9 cellular contexts compared by ENCODE assay signal in genomic region chr11:118909619-118910308, GRCh38. TPM values are rescaled to one million over a fixed set of nuclear protein-coding genes. Genes with fewer than 3 reads are reported as not detected.
DNase-seq lines count a peak whose midpoint lies in the region; ATAC-seq and TF ChIP-seq lines count a peak whose summit lies in the region.
"Had no signal": no experiment of that assay in that cellular context is flagged by ENCODE, and none has a peak within 500 bp of the region (broad histone marks: within the 10 kb centered on the region; RNA-seq: fewer than 3 reads in every experiment).

No MANE protein-coding gene starts in this region.

- CTCF ChIA-PET in mammary epithelial cell (lab: Charles Lee; ENCODE audit: low non-redundant PET) = interaction anchor here (0.7 to 0.9 kb wide), 2 partner anchors 20 to 119 kb away, joined by 3 to 7 read pairs; partner anchors contain the start of gene DDX6

- no peaks in the 10 kb centered on the region for H3K36me3 Mint-ChIP-seq in IgD-negative memory B cell

- no peak overlapping the region for H3K4me3 Mint-ChIP-seq in IgD-negative memory B cell

- H3K9me3 ChIP-seq in mammary epithelial cell (replicated peaks; ENCODE audit: insufficient read depth, low read length) (no peaks in the 10 kb centered on the region), suprapubic skin (no peaks in the 10 kb centered on the region)

- H3K9me3 Mint-ChIP-seq in IgD-negative memory B cell = no peaks in the 10 kb centered on the region

- no peaks in the 10 kb centered on the region for H3K27me3 Mint-ChIP-seq in IgD-negative memory B cell

- TF ChIP-seq CTCF in mammary epithelial cell (conservative IDR thresholded peaks at IDR 0.05 in 1 of 2, IDR thresholded peaks at IDR 0.05 in 1 of 2; ENCODE audit: extremely low read depth in 1 of 2, insufficient read depth in 1 of 2, low read depth in 1 of 2, low read length in 2 of 2) (no peak), suprapubic skin (IDR thresholded peaks at IDR 0.05) (no peak)

- H3K4me3 ChIP-seq in mammary epithelial cell (replicated peaks in 1 of 3; ENCODE audit: insufficient read depth in 1 of 3, low read depth in 2 of 3, low read length in 3 of 3) (peak overlapping the region; percentile 10 to 44 (median 33)), suprapubic skin (peak overlapping the region; percentile 38)

- BruUV-seq in mammary epithelial cell (replicated peaks; lab: Mats Ljungman, UMichigan) = TSS peak; percentile 29

- H3K36me3 ChIP-seq in mammary epithelial cell (ENCODE audit: insufficient read depth, low read length) = peaks cover 10% of the 10 kb centered on the region
- H3K36me3 ChIP-seq in suprapubic skin = peaks cover 18% of the 10 kb centered on the region

- DNase-seq in mammary epithelial cell = peak; percentile 11
- no peak for DNase-seq in suprapubic skin (ENCODE audit: low spot score in 2 of 2)
- no peak for DNase-seq in CD1c-positive myeloid dendritic cell (ENCODE audit: extremely low spot score)
- DNase-seq in NCI-H524 treated with DMSO at 0.1 percent for 48 hours (lab: John Stamatoyannopoulos, UW) = no peak

- peak overlapping the region; percentile 74 for H3K27ac ChIP-seq in mammary epithelial cell (ENCODE audit: insufficient read depth, low read depth, low read length)
- H3K27ac ChIP-seq in layer of hippocampus (ENCODE audit: low read depth, low read length) = peak overlapping the region; percentile 79
- peak overlapping the region; percentile 96 for H3K27ac ChIP-seq in suprapubic skin

- H3K4me2 ChIP-seq in mammary epithelial cell (ENCODE audit: insufficient read depth, low read depth, low read length) = peak overlapping the region; percentile 94

- H3K4me1 ChIP-seq in mammary epithelial cell (ENCODE audit: insufficient read depth, low read length) = peaks cover 67% of the 10 kb centered on the region
- peaks cover 82% of the 10 kb centered on the region for H3K4me1 ChIP-seq in suprapubic skin

- no peak for TF ChIP-seq POLR2A in suprapubic skin (IDR thresholded peaks at IDR 0.05)

- WGBS in mammary epithelial cell (ENCODE audit: low coverage, missing lambda C conversion rate) = 0% methylated on average over 1 of the region's 21 CpGs
- 16% methylated on average over 15 of the region's 21 CpGs for WGBS in suprapubic skin

- H4K20me1 ChIP-seq in mammary epithelial cell (ENCODE audit: insufficient read depth, low read length) = no peaks in the 10 kb centered on the region

- no peaks in the 10 kb centered on the region for H3K27me3 ChIP-seq in mammary epithelial cell (ENCODE audit: insufficient read depth, low read length)
- H3K27me3 ChIP-seq in layer of hippocampus (ENCODE audit: control insufficient read depth, insufficient read depth, low read length) = no peaks in the 10 kb centered on the region
- H3K27me3 ChIP-seq in suprapubic skin = no peaks in the 10 kb centered on the region

- peaks cover 73% of the 10 kb centered on the region for H3K79me2 ChIP-seq in mammary epithelial cell (ENCODE audit: insufficient read depth, low read length)

- dilution Hi-C loops in mammary epithelial cell (cut with HindIII; ENCODE audit: low sequenced_read_pairs) = loop anchor here (5.0 kb wide), 1 partner anchor 108 kb away; the partner anchor contains the start of genes RPS25 and TRAPPC4

- ATAC-seq in HG02852 (IDR thresholded peaks at IDR 0.05; ENCODE audit: unreplicated experiment) = no peak
- ATAC-seq in esophagus mucosa = no peak

- peak overlapping the region in 2 of 3 donors; percentile 73 to 87 for H3K27ac Mint-ChIP-seq in IgD-negative memory B cell

- no peak overlapping the region for H2AFZ ChIP-seq in mammary epithelial cell (ENCODE audit: low read depth, low read length)

- H3K9ac ChIP-seq in mammary epithelial cell (ENCODE audit: insufficient read depth, low read length) = peak overlapping the region; percentile 74

- TF ChIP-seq EP300 in suprapubic skin (IDR thresholded peaks at IDR 0.05) = no peak

- peaks cover 17 to 39% (median 36%) of the 10 kb centered on the region in 3 donors for H3K4me1 Mint-ChIP-seq in IgD-negative memory B cell

- intact Hi-C loops in mammary epithelial cell (cut with micrococcal nuclease) = loop anchor here (5.0 kb wide), 1 partner anchor 408 kb away; the partner anchor contains the start of gene MCAM

- in situ Hi-C loops in mammary epithelial cell (cut with MboI; ENCODE audit: low sequenced_read_pairs in 2 of 2) = no loop called here

RNA-seq across cellular contexts. Expression of gene BCL9L, which starts 16.0 kb away (rescaled TPM):
- polyA plus RNA-seq in IgD-negative memory B cell (2.8 TPM), mammary epithelial cell (20.5 TPM)
- total RNA-seq in mammary epithelial cell (100 to 1,000 TPM in 1 of 2 donors, 10 to 100 TPM in 1; 29.2 to 146 TPM), suprapubic skin (10 to 100 TPM; 50.0 to 58.9 (median 56.3) TPM), esophagus mucosa (44.6 TPM)
- 39.1 TPM for polyA minus RNA-seq in mammary epithelial cell

RNA-seq across cellular contexts. Expression of gene CXCR5, which starts 26.1 kb away (rescaled TPM):
- polyA plus RNA-seq in IgD-negative memory B cell (93.4 TPM), mammary epithelial cell (not detected)
- total RNA-seq in mammary epithelial cell (not detected), suprapubic skin (not detected), esophagus mucosa (0.20 TPM)
- polyA minus RNA-seq in mammary epithelial cell = not detected
- total RNA-seq: dermis blood vessel endothelial cell had no signal

RNA-seq across cellular contexts. Expression of gene UPK2, which starts 46.3 kb away (rescaled TPM):
- polyA plus RNA-seq in IgD-negative memory B cell = not detected
- under 1 TPM in 1 of 2 donors, not detected in 1; 0.45 TPM for total RNA-seq in mammary epithelial cell
- 0.74 TPM for polyA plus RNA-seq in mammary epithelial cell
- polyA minus RNA-seq in mammary epithelial cell = not detected
- not detected for total RNA-seq in suprapubic skin
- total RNA-seq in esophagus mucosa = 0.32 TPM
- total RNA-seq: dermis blood vessel endothelial cell had no signal
